11 cellular contexts compared by ENCODE assay signal in the genomic region with DNA sequence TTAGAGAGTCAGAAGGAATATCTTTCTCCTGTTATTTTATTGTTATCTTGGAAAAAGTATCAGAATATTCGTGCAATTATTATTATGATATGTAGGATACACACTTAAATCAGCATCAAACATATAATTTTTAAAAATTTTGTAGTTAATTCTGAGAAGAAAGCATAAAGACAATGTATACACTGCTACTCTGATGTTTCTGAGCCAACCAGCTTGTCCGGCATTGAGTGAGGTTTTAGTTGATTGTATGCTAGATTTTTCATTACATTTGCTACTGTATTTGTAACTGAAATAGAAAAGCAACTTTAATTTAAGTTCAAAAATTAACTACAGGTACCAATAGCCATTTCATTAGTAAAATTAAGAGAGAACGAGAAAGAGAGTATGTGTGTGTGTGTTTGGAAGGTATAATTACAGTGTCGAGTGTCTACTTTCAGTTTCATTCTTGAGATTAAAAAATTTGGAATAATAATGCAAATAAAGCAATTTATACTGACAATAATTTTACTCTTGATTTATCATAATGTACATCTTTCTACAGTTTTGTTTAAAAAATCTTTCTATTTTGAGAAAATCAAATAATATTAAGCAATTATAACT.
DNase-seq lines count a peak whose midpoint lies in the region; ATAC-seq, FAIRE-seq and TF ChIP-seq lines count a peak whose summit lies in the region.
"Had no signal": no experiment of that assay in that cellular context is flagged by ENCODE, and none has a peak within 500 bp of the region (broad histone marks: within the 10 kb centered on the region; RNA-seq: fewer than 3 reads in every experiment).

No MANE protein-coding gene starts in this region.

- H3K27ac ChIP-seq in A549 (no peak overlapping the region), DND-41 (ENCODE audit: low read length) (no peak overlapping the region), SU-DHL-6 (ENCODE audit: low read depth, low read length) (peak overlapping the region; percentile 70)

- H3K9me3 ChIP-seq in A549 (no peaks in the 10 kb centered on the region), DND-41 (ENCODE audit: insufficient read depth, low read length, severe bottlenecking) (no peaks in the 10 kb centered on the region), SU-DHL-6 (ENCODE audit: insufficient read depth, low read length) (no peaks in the 10 kb centered on the region), Caco-2 (no peaks in the 10 kb centered on the region)
- H3K9me3 ChIP-seq: mucosa of descending colon had no signal

- no peak for TF ChIP-seq POLR2A in A549 (IDR thresholded peaks at IDR 0.05; ENCODE audit: low read length)

- H2AFZ ChIP-seq in DND-41 (ENCODE audit: low read depth, low read length) (peak overlapping the region; percentile 64), SU-DHL-6 (ENCODE audit: low read depth, low read length, severe bottlenecking) (peak overlapping the region; percentile 76)

- H3K9me3 Mint-ChIP-seq in immature natural killer cell: peaks cover 2 to 43% (median 11%) of the 10 kb centered on the region in 6 donors
- H3K9me3 Mint-ChIP-seq in mesothelial cell of epicardium: no peaks in the 10 kb centered on the region
- no peaks in the 10 kb centered on the region for H3K9me3 Mint-ChIP-seq in Caco-2 (ENCODE audit: unreplicated experiment)

- DNase-seq in A549 (ENCODE audit: low read depth in 1 of 2, low spot score in 1 of 2): no peak
- no peak for DNase-seq in DND-41
- DNase-seq in immature natural killer cell: no peak
- no peak for DNase-seq in mesothelial cell of epicardium (ENCODE audit: low spot score in 2 of 2, unreplicated experiment in 2 of 2)
- DNase-seq in kidney glomerular epithelial cell (lab: John Stamatoyannopoulos, UW): no peak
- DNase-seq in cerebellar nuclear complex (lab: John Stamatoyannopoulos, UW): no peak
- no peak for DNase-seq in Caco-2
- DNase-seq: activated CD8-positive, alpha-beta memory T cell treated with anti-CD3 and anti-CD28 coated beads for 24 hours; mucosa of descending colon; NCI-H526 treated with DMSO at 0.1 percent for 48 hours had no signal

- ATAC-seq in A549 (no peak), DND-41 (ENCODE audit: insufficient read depth, low read depth) (peak; percentile 72)
- ATAC-seq: mucosa of descending colon had no signal

- 1% methylated on average over 4 of the region's 4 CpGs for WGBS in A549 (ENCODE audit: missing lambda C conversion rate)

- H3K4me3 Mint-ChIP-seq in immature natural killer cell (peak overlapping the region; percentile 76 to 81 (median 79)), mesothelial cell of epicardium (no peak overlapping the region), Caco-2 (ENCODE audit: unreplicated experiment) (no peak overlapping the region)

- CTCF ChIA-PET in A549 (lab: Yijun Ruan, JAX): no interaction called here
- CTCF ChIA-PET in Caco-2 (lab: Charles Lee): no interaction called here

- H3K4me1 Mint-ChIP-seq in immature natural killer cell (peaks cover 2 to 14% of the 10 kb centered on the region in 2 donors), mesothelial cell of epicardium (peaks cover 9% of the 10 kb centered on the region), Caco-2 (ENCODE audit: low read depth, unreplicated experiment) (no peaks in the 10 kb centered on the region)

- H3K79me2 ChIP-seq in DND-41 (ENCODE audit: insufficient read depth, low read length): no peaks in the 10 kb centered on the region
- no peaks in the 10 kb centered on the region for H3K79me2 ChIP-seq in SU-DHL-6 (ENCODE audit: insufficient read depth, low read length)

- TF ChIP-seq EP300 in A549 (IDR thresholded peaks at IDR 0.05): no peak

- POLR2A ChIA-PET in A549 (lab: Yijun Ruan, JAX) (no interaction called here), Caco-2 (lab: Charles Lee) (no interaction called here)

- H3K4me2 ChIP-seq in A549: peak overlapping the region; percentile 72
- H3K4me2 ChIP-seq in DND-41 (ENCODE audit: insufficient read depth, low read length): peak overlapping the region; percentile 59
- peak overlapping the region; percentile 97 for H3K4me2 ChIP-seq in SU-DHL-6 (ENCODE audit: low read depth, low read length, poor library complexity, severe bottlenecking)

- H3K4me3 ChIP-seq in A549: peak overlapping the region; percentile 31
- H3K4me3 ChIP-seq in DND-41 (ENCODE audit: low read depth in 1 of 2, low read length in 2 of 2): peak overlapping the region; percentile 12 to 50; a peak in 2 of 4 replicates
- peak overlapping the region; percentile 44 for H3K4me3 ChIP-seq in SU-DHL-6 (ENCODE audit: insufficient read depth, low read length, poor library complexity, severe bottlenecking)
- no peak overlapping the region for H3K4me3 ChIP-seq in Caco-2 (ENCODE audit: low read depth, low read length)
- H3K4me3 ChIP-seq: mucosa of descending colon had no signal

- H3K9ac ChIP-seq in DND-41 (ENCODE audit: low read depth, low read length) (peak overlapping the region; percentile 43), SU-DHL-6 (ENCODE audit: low read length) (peak overlapping the region; percentile 36)

- H3F3A ChIP-seq in SU-DHL-6 (ENCODE audit: insufficient read depth): peaks cover 3% of the 10 kb centered on the region; the same call in 1 of the 2 replicates

- H3K27ac Mint-ChIP-seq in immature natural killer cell (peak overlapping the region in 2 of 6 donors; percentile 42 to 77), mesothelial cell of epicardium (no peak overlapping the region), Caco-2 (ENCODE audit: unreplicated experiment) (no peak overlapping the region)

- no peak for TF ChIP-seq RAD21 in A549 (conservative IDR thresholded peaks at IDR 0.05 in 1 of 2, IDR thresholded peaks at IDR 0.05 in 1 of 2)

- BruUV-seq in Caco-2 (replicated peaks; lab: Mats Ljungman, UMichigan): no TSS peak

- no peaks in the 10 kb centered on the region for H3K36me3 ChIP-seq in DND-41 (ENCODE audit: insufficient read depth, low read length)
- H3K36me3 ChIP-seq in SU-DHL-6 (ENCODE audit: low read length): no peaks in the 10 kb centered on the region
- H3K36me3 ChIP-seq in Caco-2 (ENCODE audit: control insufficient read depth, insufficient read depth, low read length): no peaks in the 10 kb centered on the region

- intact Hi-C loops in Caco-2 (cut with micrococcal nuclease; ENCODE audit: unreplicated experiment): no loop called here

- H3K36me3 Mint-ChIP-seq in immature natural killer cell (no peaks in the 10 kb centered on the region), mesothelial cell of epicardium (no peaks in the 10 kb centered on the region), Caco-2 (ENCODE audit: insufficient read depth, unreplicated experiment) (no peaks in the 10 kb centered on the region)

- no peaks in the 10 kb centered on the region for H3K27me3 ChIP-seq in DND-41 (ENCODE audit: insufficient read depth, low read length, poor library complexity)
- H3K27me3 ChIP-seq in SU-DHL-6 (ENCODE audit: low read length): no peaks in the 10 kb centered on the region
- no peaks in the 10 kb centered on the region for H3K27me3 ChIP-seq in Caco-2 (replicated peaks; ENCODE audit: control insufficient read depth, insufficient read depth, low read length)

- H4K20me1 ChIP-seq in DND-41 (ENCODE audit: insufficient read depth, low read length) (no peaks in the 10 kb centered on the region), SU-DHL-6 (ENCODE audit: low read depth, low read length) (no peaks in the 10 kb centered on the region)

- TF ChIP-seq CTCF in A549 (IDR thresholded peaks at IDR 0.05) (no peak), DND-41 (IDR thresholded peaks at IDR 0.05; ENCODE audit: borderline replicate concordance, extremely low read depth, low read length, poor library complexity, severe bottlenecking) (no peak), SU-DHL-6 (IDR thresholded peaks at IDR 0.05; ENCODE audit: insufficient read depth, low read length, poor library complexity, severe bottlenecking) (no peak), mesothelial cell of epicardium (IDR thresholded peaks at IDR 0.05; ENCODE audit: unreplicated experiment) (no peak), Caco-2 (IDR thresholded peaks at IDR 0.05; ENCODE audit: insufficient read depth in 1 of 2, low read depth in 1 of 2, low read length in 1 of 2, severe bottlenecking in 1 of 2, unreplicated experiment in 1 of 2) (no peak)

- FAIRE-seq in A549 (lab: Jason Lieb, UNC): no peak

- no peaks in the 10 kb centered on the region for H3K27me3 Mint-ChIP-seq in immature natural killer cell (ENCODE audit: low read depth in 3 of 3)
- H3K27me3 Mint-ChIP-seq in mesothelial cell of epicardium (ENCODE audit: low read depth): peaks cover 6% of the 10 kb centered on the region
- H3K27me3 Mint-ChIP-seq in Caco-2 (ENCODE audit: insufficient read depth, unreplicated experiment): peaks cover 6% of the 10 kb centered on the region

- H3K9me2 ChIP-seq in SU-DHL-6 (replicated peaks; ENCODE audit: insufficient read depth, low read length): no peaks in the 10 kb centered on the region

- H3K4me1 ChIP-seq in A549 (no peaks in the 10 kb centered on the region), DND-41 (ENCODE audit: insufficient read depth, low read length) (peaks cover 9% of the 10 kb centered on the region), Caco-2 (no peaks in the 10 kb centered on the region)

TF ChIP-seq in A549, 52 proteins besides CTCF, POLR2A, EP300 and RAD21:
- no peak for TF ChIP-seq EHMT2 (IDR thresholded peaks at IDR 0.05; ENCODE audit: low read depth)
- no peak for TF ChIP-seq KDM1A (IDR thresholded peaks at IDR 0.05; ENCODE audit: low read depth)
- no peak for TF ChIP-seq ZSCAN20 (CRISPR knock-in tag; IDR thresholded peaks at IDR 0.05)
- TF ChIP-seq SMC3 (IDR thresholded peaks at IDR 0.05): no peak
- TF ChIP-seq, protein P1, sequence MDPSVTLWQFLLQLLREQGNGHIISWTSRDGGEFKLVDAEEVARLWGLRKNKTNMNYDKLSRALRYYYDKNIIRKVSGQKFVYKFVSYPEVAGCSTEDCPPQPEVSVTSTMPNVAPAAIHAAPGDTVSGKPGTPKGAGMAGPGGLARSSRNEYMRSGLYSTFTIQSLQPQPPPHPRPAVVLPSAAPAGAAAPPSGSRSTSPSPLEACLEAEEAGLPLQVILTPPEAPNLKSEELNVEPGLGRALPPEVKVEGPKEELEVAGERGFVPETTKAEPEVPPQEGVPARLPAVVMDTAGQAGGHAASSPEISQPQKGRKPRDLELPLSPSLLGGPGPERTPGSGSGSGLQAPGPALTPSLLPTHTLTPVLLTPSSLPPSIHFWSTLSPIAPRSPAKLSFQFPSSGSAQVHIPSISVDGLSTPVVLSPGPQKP (IDR thresholded peaks at IDR 0.05; ENCODE audit: low read depth, low read length): no peak
- no peak for TF ChIP-seq RFX5 (IDR thresholded peaks at IDR 0.05)
TF ChIP-seq in A549: peak in this region for 0.

Comparison
In these comparisons a context has a peak if more than half of its experiments do, and no peak if none do; other contexts are left out.
1. H3K4me3 Mint-ChIP-seq: peak in immature natural killer cell (5 of 5); none in mesothelial cell of epicardium (single experiment) and Caco-2 (single experiment).
2. Peak in every context shown above with its lines, with median percentiles within 50 percentile points of each other: H3K4me2 ChIP-seq.